Comparison of ENCODE assay signal across 29 cellular contexts in genomic region chr7:2587713-2588112, GRCh38.
"Had no signal": no experiment of that assay in that cellular context is flagged by ENCODE, and none has a peak within 500 bp of the region (broad histone marks: within the 10 kb centered on the region; RNA-seq: fewer than 3 reads in every experiment).

No MANE protein-coding gene starts in this region.

- H3K4me3 ChIP-seq: ascending aorta, breast epithelium, cardiac muscle cell, colonic mucosa, esophagus squamous epithelium, gastroesophageal sphincter had no signal

- FAIRE-seq: endometrium, endothelial cell of umbilical vein had no signal

- H3K27me3 ChIP-seq: ascending aorta, breast epithelium, cardiac muscle cell, colonic mucosa, esophagus squamous epithelium, gastroesophageal sphincter had no signal

- DNase-seq: activated CD4-positive, alpha-beta memory T cell treated with anti-CD3 and anti-CD28 coated beads for 36 hours; activated CD4-positive, alpha-beta T cell treated with anti-CD3 and anti-CD28 coated beads for 36 hours; activated CD4-positive, alpha-beta T cell treated with anti-CD3 and anti-CD28 coated beads, Interleukin-2, amount 10 ng/mL, durations not matched to agents 24 days and 14 days; activated CD4-positive, CD25-positive, alpha-beta regulatory T cell; activated CD4-positive, CD25-positive, alpha-beta regulatory T cell treated with anti-CD3 and anti-CD28 coated beads, Interleukin-2, amount 50 U/mL, for 72 hours; activated CD8-positive, alpha-beta memory T cell treated with anti-CD3 and anti-CD28 coated beads, Interleukin-2, amount 10 ng/mL, durations not matched to agents 7 days and 5 days; activated CD8-positive, alpha-beta memory T cell treated with anti-CD3 and anti-CD28 coated beads, Interleukin-2, amount 50 U/mL, for 4 hours; activated CD8-positive, alpha-beta T cell treated with anti-CD3 and anti-CD28 coated beads, Interleukin-2, amount 10 ng/mL, durations not matched to agents 7 days and 5 days; activated gamma-delta T cell; activated naive CD4-positive, alpha-beta T cell; activated naive CD4-positive, alpha-beta T cell treated with anti-CD3 and anti-CD28 coated beads, Interleukin-2, amount 10 ng/mL, durations not matched to agents 7 days and 5 days; activated naive CD8-positive, alpha-beta T cell treated with anti-CD3 and anti-CD28 coated beads, Interleukin-2, amount 10 ng/mL, durations not matched to agents 7 days and 5 days; activated T-cell treated with anti-CD3 and anti-CD28 coated beads, Interleukin-2, amount 50 U/mL, for 24 hours; activated T-cell treated with anti-CD3 and anti-CD28 coated beads, Interleukin-2, amount 50 U/mL, for 72 hours; central memory CD4-positive, alpha-beta T cell; cerebellar nuclear complex; colonic mucosa; effector CD8-positive, alpha-beta T cell; esophagus squamous epithelium; foreskin melanocyte; T-helper 2 cell had no signal

- H3K4me1 ChIP-seq: ascending aorta, breast epithelium, colonic mucosa, esophagus squamous epithelium, gastroesophageal sphincter had no signal

- H3K27ac ChIP-seq: ascending aorta, breast epithelium, cardiac muscle cell, colonic mucosa, epithelial cell of prostate, esophagus squamous epithelium, gastroesophageal sphincter had no signal

- H3K36me3 ChIP-seq: breast epithelium, colonic mucosa had no signal

- H3K9me3 ChIP-seq: ascending aorta, breast epithelium, colonic mucosa, esophagus squamous epithelium, gastroesophageal sphincter had no signal

- ATAC-seq: activated CD4-positive, alpha-beta T cell treated with anti-CD3 and anti-CD28 coated beads for 36 hours; activated CD8-positive, alpha-beta memory T cell treated with anti-CD3 and anti-CD28 coated beads, Interleukin-2, amount 10 ng/mL, durations not matched to agents 7 days and 5 days; activated CD8-positive, alpha-beta T cell treated with anti-CD3 and anti-CD28 coated beads, Interleukin-2, amount 10 ng/mL, durations not matched to agents 7 days and 5 days; activated naive CD4-positive, alpha-beta T cell treated with anti-CD3 and anti-CD28 coated beads, Interleukin-2, amount 50 U/mL, for 72 hours; activated T-cell treated with anti-CD3 and anti-CD28 coated beads, Interleukin-2, amount 50 U/mL, for 72 hours; gastroesophageal sphincter had no signal
